1 cellular context compared by ENCODE assay signal in genomic region chr17:36641877-36642845, GRCh38.
TF ChIP-seq lines count a peak whose summit lies in the region.

No MANE protein-coding gene starts in this region.

TF ChIP-seq in HEK293, 187 proteins besides CTCF, POLR2A, EP300 and RAD21 (continued from another document):
- TF ChIP-seq ZNF311 (tag by site-specific recombination; IDR thresholded peaks at IDR 0.05; ENCODE audit: borderline replicate concordance) (no peak), ZNF791 (tag by site-specific recombination; IDR thresholded peaks at IDR 0.05) (no peak), YY1 (tag by site-specific recombination; IDR thresholded peaks at IDR 0.05) (no peak), ZNF221 (tag by site-specific recombination; IDR thresholded peaks at IDR 0.05; ENCODE audit: borderline replicate concordance) (no peak), ZNF555 (tag by site-specific recombination; conservative IDR thresholded peaks at IDR 0.05) (no peak), ZBTB17 (tag by site-specific recombination; IDR thresholded peaks at IDR 0.05) (peak; percentile 96), HIC1 (tag by site-specific recombination; IDR thresholded peaks at IDR 0.05) (0 out of 2 replicates have a peak, but pooled peaks have one; percentile 29), ZNF112 (tag by site-specific recombination; IDR thresholded peaks at IDR 0.05) (no peak), TCF7L2 (IDR thresholded peaks at IDR 0.05; ENCODE audit: borderline replicate concordance, low read depth, low read length) (no peak), ZNF777 (tag by site-specific recombination; IDR thresholded peaks at IDR 0.05; ENCODE audit: borderline replicate concordance) (peak; percentile 76; the same call in 1 of the 2 replicates), ZNF274 (IDR thresholded peaks at IDR 0.05; ENCODE audit: low read length) (no peak), ZNF274 (tag by site-specific recombination; IDR thresholded peaks at IDR 0.05; ENCODE audit: borderline replicate concordance) (no peak), ZNF792 (tag by site-specific recombination; IDR thresholded peaks at IDR 0.05) (no peak), ZNF707 (tag by site-specific recombination; IDR thresholded peaks at IDR 0.05) (no peak), ZNF654 (tag by site-specific recombination; IDR thresholded peaks at IDR 0.05; ENCODE audit: low read depth) (no peak), ZNF514 (tag by site-specific recombination; IDR thresholded peaks at IDR 0.05) (no peak), ZBTB48 (tag by site-specific recombination; IDR thresholded peaks at IDR 0.05) (0 out of 2 replicates have a peak, but pooled peaks have one; percentile 19), ZSCAN23 (tag by site-specific recombination; IDR thresholded peaks at IDR 0.05) (no peak), ZNF548 (tag by site-specific recombination; IDR thresholded peaks at IDR 0.05) (no peak), ZBTB7A (tag by site-specific recombination; IDR thresholded peaks at IDR 0.05; ENCODE audit: low read depth) (no peak), ZNF416 (tag by site-specific recombination; IDR thresholded peaks at IDR 0.05) (no peak), ZNF843 (tag by site-specific recombination; IDR thresholded peaks at IDR 0.05) (no peak), ZNF148 (tag by site-specific recombination; IDR thresholded peaks at IDR 0.05; ENCODE audit: borderline replicate concordance) (no peak), ZBTB44 (tag by site-specific recombination; IDR thresholded peaks at IDR 0.05) (no peak), WT1 (tag by site-specific recombination; IDR thresholded peaks at IDR 0.05) (no peak)
- TF ChIP-seq, protein P1, sequence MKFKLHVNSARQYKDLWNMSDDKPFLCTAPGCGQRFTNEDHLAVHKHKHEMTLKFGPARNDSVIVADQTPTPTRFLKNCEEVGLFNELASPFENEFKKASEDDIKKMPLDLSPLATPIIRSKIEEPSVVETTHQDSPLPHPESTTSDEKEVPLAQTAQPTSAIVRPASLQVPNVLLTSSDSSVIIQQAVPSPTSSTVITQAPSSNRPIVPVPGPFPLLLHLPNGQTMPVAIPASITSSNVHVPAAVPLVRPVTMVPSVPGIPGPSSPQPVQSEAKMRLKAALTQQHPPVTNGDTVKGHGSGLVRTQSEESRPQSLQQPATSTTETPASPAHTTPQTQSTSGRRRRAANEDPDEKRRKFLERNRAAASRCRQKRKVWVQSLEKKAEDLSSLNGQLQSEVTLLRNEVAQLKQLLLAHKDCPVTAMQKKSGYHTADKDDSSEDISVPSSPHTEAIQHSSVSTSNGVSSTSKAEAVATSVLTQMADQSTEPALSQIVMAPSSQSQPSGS (tag by site-specific recombination; IDR thresholded peaks at IDR 0.05; ENCODE audit: low read depth) = no peak
- TF ChIP-seq, protein P2, sequence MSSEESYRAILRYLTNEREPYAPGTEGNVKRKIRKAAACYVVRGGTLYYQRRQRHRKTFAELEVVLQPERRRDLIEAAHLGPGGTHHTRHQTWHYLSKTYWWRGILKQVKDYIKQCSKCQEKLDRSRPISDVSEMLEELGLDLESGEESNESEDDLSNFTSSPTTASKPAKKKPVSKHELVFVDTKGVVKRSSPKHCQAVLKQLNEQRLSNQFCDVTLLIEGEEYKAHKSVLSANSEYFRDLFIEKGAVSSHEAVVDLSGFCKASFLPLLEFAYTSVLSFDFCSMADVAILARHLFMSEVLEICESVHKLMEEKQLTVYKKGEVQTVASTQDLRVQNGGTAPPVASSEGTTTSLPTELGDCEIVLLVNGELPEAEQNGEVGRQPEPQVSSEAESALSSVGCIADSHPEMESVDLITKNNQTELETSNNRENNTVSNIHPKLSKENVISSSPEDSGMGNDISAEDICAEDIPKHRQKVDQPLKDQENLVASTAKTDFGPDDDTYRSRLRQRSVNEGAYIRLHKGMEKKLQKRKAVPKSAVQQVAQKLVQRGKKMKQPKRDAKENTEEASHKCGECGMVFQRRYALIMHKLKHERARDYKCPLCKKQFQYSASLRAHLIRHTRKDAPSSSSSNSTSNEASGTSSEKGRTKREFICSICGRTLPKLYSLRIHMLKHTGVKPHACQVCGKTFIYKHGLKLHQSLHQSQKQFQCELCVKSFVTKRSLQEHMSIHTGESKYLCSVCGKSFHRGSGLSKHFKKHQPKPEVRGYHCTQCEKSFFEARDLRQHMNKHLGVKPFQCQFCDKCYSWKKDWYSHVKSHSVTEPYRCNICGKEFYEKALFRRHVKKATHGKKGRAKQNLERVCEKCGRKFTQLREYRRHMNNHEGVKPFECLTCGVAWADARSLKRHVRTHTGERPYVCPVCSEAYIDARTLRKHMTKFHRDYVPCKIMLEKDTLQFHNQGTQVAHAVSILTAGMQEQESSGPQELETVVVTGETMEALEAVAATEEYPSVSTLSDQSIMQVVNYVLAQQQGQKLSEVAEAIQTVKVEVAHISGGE (tag by site-specific recombination; conservative IDR thresholded peaks at IDR 0.05; ENCODE audit: low read depth) = peak; percentile 38
